ENCODE assay signal across 30 cellular contexts in the genomic region with DNA sequence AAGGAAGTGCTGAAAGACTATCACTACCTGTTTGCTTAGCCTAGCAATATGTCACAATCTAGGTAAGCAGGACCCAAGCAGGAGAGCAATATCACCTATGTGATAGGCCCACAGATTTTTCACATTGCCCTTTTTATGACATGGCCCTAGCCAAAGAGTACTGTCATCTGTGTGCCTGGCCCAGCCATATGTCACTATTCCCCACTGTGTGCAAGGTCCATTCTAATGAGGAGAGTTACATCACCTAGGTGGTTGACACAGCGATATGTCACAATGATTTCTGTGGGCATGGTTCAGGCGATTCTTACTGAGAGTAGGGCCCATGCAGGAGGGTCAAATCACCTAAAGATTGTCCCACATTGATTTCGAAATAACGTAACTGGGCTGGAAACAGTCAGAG.
"Had no signal": no experiment of that assay in that cellular context is flagged by ENCODE, and none has a peak within 500 bp of the region (broad histone marks: within the 10 kb centered on the region; RNA-seq: fewer than 3 reads in every experiment).

No MANE protein-coding gene starts in this region.

- ATAC-seq: activated CD4-positive, CD25-positive, alpha-beta regulatory T cell treated with anti-CD3 and anti-CD28 coated beads, Interleukin-2, amount 50 U/mL, for 24 hours; activated CD8-positive, alpha-beta memory T cell treated with anti-CD3 and anti-CD28 coated beads, Interleukin-2, amount 10 ng/mL, durations not matched to agents 7 days and 5 days; activated CD8-positive, alpha-beta T cell treated with anti-CD3 and anti-CD28 coated beads, Interleukin-2, amount 10 ng/mL, durations not matched to agents 7 days and 5 days; esophagus mucosa; heart left ventricle; T-helper 17 cell had no signal

- FAIRE-seq: astrocyte, bronchial epithelial cell, frontal cortex had no signal

- DNase-seq: activated B cell treated with CpG ODN at 0.5 μM for 24 hours; activated CD4-positive, alpha-beta memory T cell treated with anti-CD3 and anti-CD28 coated beads for 36 hours; activated CD4-positive, alpha-beta T cell treated with anti-CD3 and anti-CD28 coated beads, Interleukin-2, amount 10 ng/mL, durations not matched to agents 24 days and 14 days; activated CD8-positive, alpha-beta memory T cell treated with anti-CD3 and anti-CD28 coated beads, Interleukin-2, amount 10 ng/mL, durations not matched to agents 7 days and 5 days; activated CD8-positive, alpha-beta memory T cell treated with anti-CD3 and anti-CD28 coated beads, Interleukin-2, amount 50 U/mL, for 4 hours; activated CD8-positive, alpha-beta T cell treated with anti-CD3 and anti-CD28 coated beads, Interleukin-2, amount 10 ng/mL, durations not matched to agents 7 days and 5 days; activated effector memory CD4-positive, alpha-beta T cell treated with Interleukin-2 at 50 U/mL for 16 hours; activated gamma-delta T cell treated with Interleukin-2 at 50 U/mL for 16 hours; activated naive CD4-positive, alpha-beta T cell treated with anti-CD3 and anti-CD28 coated beads, Interleukin-2, amount 50 U/mL, for 16 hours; activated naive CD4-positive, alpha-beta T cell treated with Interleukin-2 at 50 U/mL for 16 hours; activated T-cell treated with anti-CD3 and anti-CD28 coated beads, Interleukin-2, amount 50 U/mL, for 1 hour; activated T-cell treated with anti-CD3 and anti-CD28 coated beads, Interleukin-2, amount 50 U/mL, for 48 hours; amniotic stem cell; anterior cingulate cortex; brain microvascular endothelial cell; colonic mucosa; effector memory CD4-positive, alpha-beta T cell; endodermal cell; foreskin fibroblast; heart left ventricle; T-helper 1 cell; T-helper 17 cell; T1000; WERI-Rb-1 had no signal

- H3K4me1 ChIP-seq: colonic mucosa, heart left ventricle had no signal

- H3K27me3 ChIP-seq: brain microvascular endothelial cell, colonic mucosa, heart left ventricle, hepatocyte had no signal

- H3K36me3 ChIP-seq: brain microvascular endothelial cell, colonic mucosa, heart left ventricle, WERI-Rb-1 had no signal

- H3K4me2 ChIP-seq: hepatocyte had no signal

- H3K9me3 ChIP-seq: colonic mucosa, heart left ventricle had no signal

- H3K27ac ChIP-seq: brain microvascular endothelial cell, colonic mucosa, heart left ventricle, hepatocyte, WERI-Rb-1 had no signal

- H3K79me2 ChIP-seq: hepatocyte had no signal

- H3K4me3 ChIP-seq: colonic mucosa, heart left ventricle, hepatocyte had no signal

- H2AFZ ChIP-seq: hepatocyte had no signal
